In the genomic region with DNA sequence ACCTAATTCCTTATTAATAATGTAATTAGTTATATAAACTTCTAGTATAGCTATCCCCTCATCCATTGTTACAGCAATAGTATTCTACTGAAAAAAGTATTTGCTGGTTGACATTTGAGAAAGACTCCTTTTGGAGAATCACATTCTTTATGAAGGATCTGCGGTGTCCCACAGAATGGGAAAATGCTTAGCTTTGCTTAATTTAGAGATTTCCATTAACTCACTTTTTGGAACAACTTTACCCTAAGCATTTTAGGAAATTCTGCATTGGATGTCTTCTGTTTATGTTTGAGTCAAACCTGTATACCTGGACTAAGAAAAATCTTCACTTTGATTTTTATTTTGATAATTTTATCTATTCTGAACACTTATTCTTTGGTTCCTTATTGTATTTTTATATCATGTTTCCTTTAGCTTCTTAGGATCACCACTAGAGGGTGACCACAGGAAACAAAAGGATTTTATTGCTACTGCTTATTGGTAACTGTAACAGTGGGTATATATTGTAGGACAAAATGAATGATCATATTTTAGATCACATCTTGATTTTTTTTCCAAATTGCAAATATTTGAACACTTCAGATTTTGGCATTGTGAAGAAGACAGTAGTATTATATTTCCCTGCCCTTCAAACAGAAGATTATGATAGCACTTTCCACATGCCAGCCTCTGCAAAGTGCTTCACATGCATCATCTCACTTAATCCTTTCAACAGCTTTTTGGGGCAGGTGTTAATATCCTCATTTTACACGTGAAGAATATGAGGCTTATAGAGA, we compare ENCODE assay signal across 8 cellular contexts.
A peak's percentile ranks its signal among the peaks of the same experiment; 100 is the strongest.
DNase-seq lines count a peak whose midpoint lies in the region; ATAC-seq and TF ChIP-seq lines count a peak whose summit lies in the region.

No MANE protein-coding gene starts in this region.

- no peak overlapping the region for H3K4me3 Mint-ChIP-seq in T-helper 2 cell treated with Interferon-gamma antibody and Interleukin-4, amounts not matched to agents 5 μg/mL and 100 μg/mL, for 36 hours

- no peaks in the 10 kb centered on the region for H3K27me3 ChIP-seq in vagina

- no peak overlapping the region for H3K27ac Mint-ChIP-seq in T-helper 2 cell treated with Interferon-gamma antibody and Interleukin-4, amounts not matched to agents 5 μg/mL and 100 μg/mL, for 36 hours

- H3K27ac ChIP-seq in vagina: no peak overlapping the region

- peak; percentile 56 for ATAC-seq in mucosa of descending colon
- ATAC-seq in HG02571 (IDR thresholded peaks at IDR 0.05; ENCODE audit: unreplicated experiment): no peak
- ATAC-seq in HG03378 (IDR thresholded peaks at IDR 0.05; ENCODE audit: unreplicated experiment): no peak

- H3K9me3 ChIP-seq in mucosa of descending colon: no peaks in the 10 kb centered on the region
- H3K9me3 ChIP-seq in vagina: no peaks in the 10 kb centered on the region

- no peaks in the 10 kb centered on the region for H3K9me3 Mint-ChIP-seq in T-helper 2 cell treated with Interferon-gamma antibody and Interleukin-4, amounts not matched to agents 5 μg/mL and 100 μg/mL, for 36 hours

- TF ChIP-seq POLR2A in vagina (IDR thresholded peaks at IDR 0.05): no peak

- no peaks in the 10 kb centered on the region for H3K4me1 Mint-ChIP-seq in T-helper 2 cell treated with Interferon-gamma antibody and Interleukin-4, amounts not matched to agents 5 μg/mL and 100 μg/mL, for 36 hours (ENCODE audit: low read depth)

- H3K4me1 ChIP-seq in mucosa of descending colon (ENCODE audit: low read depth) (no peaks in the 10 kb centered on the region), vagina (no peaks in the 10 kb centered on the region)

- intact Hi-C loops in mucosa of descending colon (cut with DNase I, micrococcal nuclease) (no loop called here), vagina (cut with DNase I) (no loop called here)

- H3K4me3 ChIP-seq in cardiac fibroblast (replicated peaks in 1 of 2; ENCODE audit: low read depth in 2 of 2, low read length in 2 of 2): no peak overlapping the region
- no peak overlapping the region for H3K4me3 ChIP-seq in mucosa of descending colon
- no peak overlapping the region for H3K4me3 ChIP-seq in vagina

- no peaks in the 10 kb centered on the region for H3K27me3 Mint-ChIP-seq in T-helper 2 cell treated with Interferon-gamma antibody and Interleukin-4, amounts not matched to agents 5 μg/mL and 100 μg/mL, for 36 hours (ENCODE audit: low read depth)

- DNase-seq in EH (ENCODE audit: low read depth) (peak; percentile 39), Kasumi-1 (lab: John Stamatoyannopoulos, UW) (peak; percentile 33 to 61), cardiac fibroblast (ENCODE audit: low read depth in 2 of 2) (peak; percentile 43 to 52), mucosa of descending colon (no peak), vagina (ENCODE audit: extremely low spot score in 2 of 2) (no peak)
- no peak for DNase-seq in T-helper 2 cell treated with Interferon-gamma antibody and Interleukin-4, amounts not matched to agents 5 μg/mL and 100 μg/mL, for 36 hours (ENCODE audit: low spot score)

- H3K36me3 ChIP-seq in mucosa of descending colon (ENCODE audit: low read depth) (no peaks in the 10 kb centered on the region), vagina (peaks cover 0 to 5% of the 10 kb centered on the region in 2 donors)

- TF ChIP-seq CTCF in cardiac fibroblast (IDR thresholded peaks at IDR 0.05; ENCODE audit: low read depth, low read length): peak; percentile 73
- TF ChIP-seq CTCF in mucosa of descending colon (IDR thresholded peaks at IDR 0.05): peak; percentile 20
- TF ChIP-seq CTCF in vagina (IDR thresholded peaks at IDR 0.05): no peak

- H3K36me3 Mint-ChIP-seq in T-helper 2 cell treated with Interferon-gamma antibody and Interleukin-4, amounts not matched to agents 5 μg/mL and 100 μg/mL, for 36 hours (ENCODE audit: low read depth): peaks cover 32% of the 10 kb centered on the region

Comparison
In these comparisons a context has a peak if more than half of its experiments do, and no peak if none do; other contexts are left out.
1. DNase-seq: peak in EH (single experiment), Kasumi-1 (2 of 2) and cardiac fibroblast (2 of 2); none in mucosa of descending colon (0 of 3), vagina (0 of 2) and T-helper 2 cell treated with Interferon-gamma antibody and Interleukin-4, amounts not matched to agents 5 μg/mL and 100 μg/mL, for 36 hours (single experiment).
2. CTCF ChIP-seq: peak in cardiac fibroblast (single experiment) and mucosa of descending colon (single experiment); none in vagina (0 of 3).